9 cellular contexts compared by ENCODE assay signal in the genomic region with DNA sequence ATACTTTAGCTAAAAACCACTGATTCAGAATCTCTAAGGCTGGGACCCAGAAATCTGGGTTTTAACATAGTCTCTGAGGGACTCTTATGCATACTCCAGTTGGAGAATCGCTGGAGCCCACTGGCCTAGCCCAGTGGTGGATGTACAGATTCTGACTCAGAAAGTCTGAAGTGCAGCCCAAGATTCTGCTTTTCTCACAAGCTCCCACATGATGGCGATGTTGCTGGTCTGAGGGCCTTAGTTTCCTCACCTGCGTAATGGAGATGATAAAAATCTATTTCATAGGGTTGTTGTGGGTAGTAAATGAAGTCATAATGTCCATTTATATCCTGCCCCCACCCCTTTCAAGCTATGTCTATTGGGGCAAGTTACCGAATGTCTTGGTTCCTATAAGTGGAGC. TPM values are rescaled to one million over a fixed set of nuclear protein-coding genes. Genes with fewer than 3 reads are reported as not detected.
DNase-seq lines count a peak whose midpoint lies in the region; ATAC-seq and TF ChIP-seq lines count a peak whose summit lies in the region.
"Had no signal": no experiment of that assay in that cellular context is flagged by ENCODE, and none has a peak within 500 bp of the region (broad histone marks: within the 10 kb centered on the region; RNA-seq: fewer than 3 reads in every experiment).

No MANE protein-coding gene starts in this region.

- no peaks in the 10 kb centered on the region for H3K27me3 ChIP-seq in kidney epithelial cell (ENCODE audit: control insufficient read depth, insufficient read depth, low read length)

- intact Hi-C loops in activated naive CD4-positive, alpha-beta T cell treated with anti-CD3 and anti-CD28 coated beads for 36 hours (cut with micrococcal nuclease): loop anchor here (1.0 kb wide), 2 partner anchors 41 to 367 kb away; no protein-coding TSS in a partner anchor

- no peak overlapping the region for H3K27ac Mint-ChIP-seq in activated naive CD4-positive, alpha-beta T cell treated with anti-CD3 and anti-CD28 coated beads for 36 hours
- H3K27ac Mint-ChIP-seq: dendritic cell treated with granulocyte-macrophage colony-stimulating factor and Interleukin-4, amounts not matched to agents 40 ng/mL and 50 ng/mL, for 4 days had no signal

- no peak overlapping the region for H3K4me3 ChIP-seq in kidney epithelial cell (ENCODE audit: low read depth, low read length)

- no peak overlapping the region for H3K4me3 Mint-ChIP-seq in activated naive CD4-positive, alpha-beta T cell treated with anti-CD3 and anti-CD28 coated beads for 36 hours
- H3K4me3 Mint-ChIP-seq: dendritic cell treated with granulocyte-macrophage colony-stimulating factor and Interleukin-4, amounts not matched to agents 40 ng/mL and 50 ng/mL, for 4 days had no signal

- H3K36me3 Mint-ChIP-seq in activated naive CD4-positive, alpha-beta T cell treated with anti-CD3 and anti-CD28 coated beads for 36 hours (ENCODE audit: low read depth): no peaks in the 10 kb centered on the region

- peak; percentile 65 for DNase-seq in activated naive CD4-positive, alpha-beta T cell treated with anti-CD3 and anti-CD28 coated beads for 36 hours
- no peak for DNase-seq in activated naive CD4-positive, alpha-beta T cell treated with anti-CD3 and anti-CD28 coated beads, Interleukin-2, amount 50 U/mL, for 16 hours
- peak; percentile 14 for DNase-seq in activated T-cell treated with anti-CD3 and anti-CD28 coated beads for 48 hours (ENCODE audit: low read depth)
- DNase-seq in kidney epithelial cell (ENCODE audit: low read depth): no peak
- DNase-seq in activated gamma-delta T cell (lab: John Stamatoyannopoulos, UW): no peak
- DNase-seq in NCI-H2029 (lab: John Stamatoyannopoulos, UW): no peak

- no peaks in the 10 kb centered on the region for H3K9me3 Mint-ChIP-seq in activated naive CD4-positive, alpha-beta T cell treated with anti-CD3 and anti-CD28 coated beads for 36 hours

- no peak for ATAC-seq in GM19452 (IDR thresholded peaks at IDR 0.05; ENCODE audit: unreplicated experiment)

- TF ChIP-seq CTCF in LNCAP (IDR thresholded peaks at IDR 0.05) (peak; percentile 40), kidney epithelial cell (IDR thresholded peaks at IDR 0.05; ENCODE audit: insufficient read depth, low read length, poor library complexity, severe bottlenecking) (peak; percentile 47)

- no peaks in the 10 kb centered on the region for H3K36me3 ChIP-seq in kidney epithelial cell (ENCODE audit: control insufficient read depth, insufficient read depth, low read length)

- no peaks in the 10 kb centered on the region for H3K4me1 Mint-ChIP-seq in activated naive CD4-positive, alpha-beta T cell treated with anti-CD3 and anti-CD28 coated beads for 36 hours (ENCODE audit: low read depth)

- H3K27me3 Mint-ChIP-seq in activated naive CD4-positive, alpha-beta T cell treated with anti-CD3 and anti-CD28 coated beads for 36 hours (ENCODE audit: low read depth): peaks cover 3% of the 10 kb centered on the region
- H3K27me3 Mint-ChIP-seq: dendritic cell treated with granulocyte-macrophage colony-stimulating factor and Interleukin-4, amounts not matched to agents 40 ng/mL and 50 ng/mL, for 4 days had no signal

- CTCF ChIA-PET in activated naive CD4-positive, alpha-beta T cell treated with anti-CD3 and anti-CD28 coated beads for 36 hours (lab: Charles Lee): interaction anchor here (0.6 to 2.1 kb wide), 16 partner anchors 8 to 366 kb away, joined by 3 to 11 read pairs (median 4); partner anchors contain the start of gene CDADC1

RNA-seq across cellular contexts. Expression of gene CDADC1, which starts 7.7 kb away (rescaled TPM):
- total RNA-seq in activated naive CD4-positive, alpha-beta T cell treated with anti-CD3 and anti-CD28 coated beads for 36 hours: 10 to 100 TPM; 13.2 to 14.7 TPM
- 4.8 and 7.6 TPM in 2 replicates for total RNA-seq in kidney epithelial cell

RNA-seq across cellular contexts. Expression of gene MLNR, which starts 19.9 kb away (rescaled TPM):
- total RNA-seq in activated naive CD4-positive, alpha-beta T cell treated with anti-CD3 and anti-CD28 coated beads for 36 hours: not detected
- total RNA-seq in kidney epithelial cell: not detected in 2 replicates

Comparison
In these comparisons a context has a peak if more than half of its experiments do, and no peak if none do; other contexts are left out.
1. DNase-seq: peak in activated naive CD4-positive, alpha-beta T cell treated with anti-CD3 and anti-CD28 coated beads for 36 hours (single experiment) and activated T-cell treated with anti-CD3 and anti-CD28 coated beads for 48 hours (single experiment); none in activated naive CD4-positive, alpha-beta T cell treated with anti-CD3 and anti-CD28 coated beads, Interleukin-2, amount 50 U/mL, for 16 hours (single experiment), kidney epithelial cell (single experiment), activated gamma-delta T cell (single experiment) and NCI-H2029 (single experiment).